1 cellular context compared by ENCODE assay signal in genomic region chr10:93445097-93445960, GRCh38.
TF ChIP-seq lines count a peak whose summit lies in the region.

No MANE protein-coding gene starts in this region.

TF ChIP-seq in HepG2, 621 proteins besides CTCF, POLR2A, EP300 and RAD21 (continued from another document and continues in another):
- TF ChIP-seq ZNF687 (CRISPR knock-in tag; IDR thresholded peaks at IDR 0.05) (peak; percentile 73), FOXK1 (CRISPR knock-in tag; IDR thresholded peaks at IDR 0.05; ENCODE audit: borderline replicate concordance, low read depth) (peak; percentile 70; the same call in 1 of the 2 replicates), ZNF468 (CRISPR knock-in tag; IDR thresholded peaks at IDR 0.05) (no peak), BATF2 (CRISPR knock-in tag; IDR thresholded peaks at IDR 0.05) (no peak), EED (CRISPR knock-in tag; IDR thresholded peaks at IDR 0.05) (0 out of 2 replicates have a peak, but pooled peaks have one; percentile 49), TFAP4 (IDR thresholded peaks at IDR 0.05; ENCODE audit: borderline replicate concordance, low read depth) (peak; percentile 99), ZNF264 (CRISPR knock-in tag; IDR thresholded peaks at IDR 0.05) (no peak), RFX1 (IDR thresholded peaks at IDR 0.05) (peak; percentile 98), SKI (IDR thresholded peaks at IDR 0.05; ENCODE audit: partially characterized antibody) (peak; percentile 34), PRDM10 (CRISPR knock-in tag; IDR thresholded peaks at IDR 0.05; ENCODE audit: low read depth) (peak; percentile 82; the same call in 1 of the 2 replicates), HNF4A (CRISPR knock-in tag; IDR thresholded peaks at IDR 0.05) (0 out of 2 replicates have a peak, but pooled peaks have one; percentile 16), AHDC1 (CRISPR knock-in tag; IDR thresholded peaks at IDR 0.05; ENCODE audit: borderline replicate concordance) (no peak), NFKBIZ (CRISPR knock-in tag; IDR thresholded peaks at IDR 0.05) (0 out of 2 replicates have a peak, but pooled peaks have one; percentile 31), ERF (CRISPR knock-in tag; IDR thresholded peaks at IDR 0.05) (peak; percentile 67; the same call in 1 of the 2 replicates), MBNL3 (CRISPR knock-in tag; conservative IDR thresholded peaks at IDR 0.05) (no peak), ZFP62 (CRISPR knock-in tag; IDR thresholded peaks at IDR 0.05) (no peak), KLF12 (CRISPR knock-in tag; IDR thresholded peaks at IDR 0.05; ENCODE audit: borderline replicate concordance) (no peak), CEBPB (IDR thresholded peaks at IDR 0.05; ENCODE audit: borderline replicate concordance, low read depth, low read length) (peak; percentile 47; the same call in 1 of the 2 replicates), CEBPG (CRISPR knock-in tag; IDR thresholded peaks at IDR 0.05) (peak; percentile 41; the same call in 1 of the 2 replicates), HMG20A (CRISPR knock-in tag; IDR thresholded peaks at IDR 0.05; ENCODE audit: borderline replicate concordance) (peak; percentile 63; the same call in 1 of the 2 replicates), CCAR2 (optimal IDR thresholded peaks at IDR 0.05; ENCODE audit: low read depth, low read length) (no peak), MXI1 (IDR thresholded peaks at IDR 0.05; ENCODE audit: borderline replicate concordance, low read depth, low read length) (peak; percentile 98; the same call in 2 of the 3 replicates), RBAK (CRISPR knock-in tag; IDR thresholded peaks at IDR 0.05) (no peak), ZSCAN25 (CRISPR knock-in tag; IDR thresholded peaks at IDR 0.05) (peak; percentile 97), SOX6 (IDR thresholded peaks at IDR 0.05) (no peak), SOX6 (CRISPR knock-in tag; IDR thresholded peaks at IDR 0.05) (0 out of 2 replicates have a peak, but pooled peaks have one; percentile 31), ZFP37 (CRISPR knock-in tag; IDR thresholded peaks at IDR 0.05; ENCODE audit: borderline replicate concordance) (peak; percentile 47; the same call in 1 of the 2 replicates), LCORL (IDR thresholded peaks at IDR 0.05) (no peak), LCORL (CRISPR knock-in tag; IDR thresholded peaks at IDR 0.05) (peak; percentile 74; the same call in 1 of the 2 replicates), FOSL2 (CRISPR knock-in tag; IDR thresholded peaks at IDR 0.05) (peak; percentile 59; the same call in 1 of the 2 replicates), ZNF709 (CRISPR knock-in tag; IDR thresholded peaks at IDR 0.05) (no peak), TMF1 (CRISPR knock-in tag; IDR thresholded peaks at IDR 0.05; ENCODE audit: low read depth) (no peak), ZNF205 (CRISPR knock-in tag; IDR thresholded peaks at IDR 0.05) (peak; percentile 60; the same call in 1 of the 2 replicates), CSRNP2 (CRISPR knock-in tag; conservative IDR thresholded peaks at IDR 0.05; ENCODE audit: low read depth) (no peak), ASH2L (IDR thresholded peaks at IDR 0.05; ENCODE audit: insufficient read length, low read depth, low read length) (peak; percentile 26), SNAPC2 (CRISPR knock-in tag; IDR thresholded peaks at IDR 0.05) (peak; percentile 81), IKZF5 (CRISPR knock-in tag; IDR thresholded peaks at IDR 0.05) (peak; percentile 77; the same call in 1 of the 2 replicates), ZNF616 (CRISPR knock-in tag; IDR thresholded peaks at IDR 0.05; ENCODE audit: low read depth) (no peak), ZNF83 (CRISPR knock-in tag; IDR thresholded peaks at IDR 0.05; ENCODE audit: borderline replicate concordance) (no peak), ZNF230 (CRISPR knock-in tag; IDR thresholded peaks at IDR 0.05) (no peak), PHF21A (CRISPR knock-in tag; IDR thresholded peaks at IDR 0.05) (peak; percentile 37; the same call in 1 of the 2 replicates), MATR3 (CRISPR knock-in tag; IDR thresholded peaks at IDR 0.05) (no peak), KDM3A (CRISPR knock-in tag; IDR thresholded peaks at IDR 0.05; ENCODE audit: low read depth) (0 out of 2 replicates have a peak, but pooled peaks have one; percentile 9), ZXDC (CRISPR knock-in tag; IDR thresholded peaks at IDR 0.05) (no peak)
